14 cellular contexts compared by ENCODE assay signal in genomic region chr9:41108816-41109215, GRCh38. TPM values are rescaled to one million over a fixed set of nuclear protein-coding genes. Genes with fewer than 3 reads are reported as not detected.
"Had no signal": no experiment of that assay in that cellular context is flagged by ENCODE, and none has a peak within 500 bp of the region (broad histone marks: within the 10 kb centered on the region; RNA-seq: fewer than 3 reads in every experiment).

No MANE protein-coding gene starts in this region.

RNA-seq across cellular contexts. Expression of gene FOXD4L6, which starts 19.7 kb away (rescaled TPM):
- total RNA-seq: colonic mucosa, endodermal cell, esophagus mucosa, gastrocnemius medialis, glomerular endothelial cell, heart right ventricle, left colon, left lobe of liver, left ventricle myocardium inferior, mononuclear cell, mucosa of gallbladder had no signal
- polyA plus RNA-seq: heart right ventricle, keratinocyte, liver, mammary epithelial cell had no signal
